In genomic region chr3:172708905-172709775, GRCh38 we compare ENCODE assay signal across 9 cellular contexts. TPM values are rescaled to one million over a fixed set of nuclear protein-coding genes. Genes with fewer than 3 reads are reported as not detected.
DNase-seq lines count a peak whose midpoint lies in the region; ATAC-seq, FAIRE-seq and TF ChIP-seq lines count a peak whose summit lies in the region.
"Had no signal": no experiment of that assay in that cellular context is flagged by ENCODE, and none has a peak within 500 bp of the region (broad histone marks: within the 10 kb centered on the region; RNA-seq: fewer than 3 reads in every experiment).

No MANE protein-coding gene starts in this region.

- no peak for DNase-seq in DND-41
- no peak for DNase-seq in PC-9
- DNase-seq in epithelial cell of proximal tubule (ENCODE audit: low read depth): no peak
- no peak for DNase-seq in pancreas
- DNase-seq in MV-4-11 (lab: John Stamatoyannopoulos, UW): no peak
- no peak for DNase-seq in prostate gland (ENCODE audit: low spot score)
- DNase-seq in tibial nerve (ENCODE audit: low spot score in 2 of 2): no peak

- POLR2A ChIA-PET in PC-9 (lab: Charles Lee; ENCODE audit: unreplicated experiment): interaction anchor here (0.6 to 0.9 kb wide), 2 partner anchors 41 to 742 kb away, joined by 4 to 11 read pairs; partner anchors contain the start of gene ECT2

- H4K20me1 ChIP-seq in DND-41 (ENCODE audit: insufficient read depth, low read length) (no peaks in the 10 kb centered on the region), PC-9 (ENCODE audit: insufficient read depth) (peaks cover 3% of the 10 kb centered on the region; the same call in 1 of the 2 replicates)

- H3K4me3 ChIP-seq in DND-41 (ENCODE audit: low read depth in 1 of 2, low read length in 2 of 2) (no peak overlapping the region), PC-9 (peak overlapping the region; percentile 83), epithelial cell of proximal tubule (ENCODE audit: low read depth, low read length) (peak overlapping the region; percentile 87), pancreas (peak overlapping the region in 3 of 4 donors; percentile 68 to 90 (median 84)), prostate gland (no peak overlapping the region), tibial nerve (peak overlapping the region in 2 of 4 donors; percentile 72 to 87)

- H3K9me3 ChIP-seq in DND-41 (ENCODE audit: insufficient read depth, low read length, severe bottlenecking): no peaks in the 10 kb centered on the region
- no peaks in the 10 kb centered on the region for H3K9me3 ChIP-seq in PC-9 (ENCODE audit: insufficient read depth, low read depth)
- H3K9me3 ChIP-seq in pancreas: no peaks in the 10 kb centered on the region
- no peaks in the 10 kb centered on the region for H3K9me3 ChIP-seq in prostate gland
- no peaks in the 10 kb centered on the region for H3K9me3 ChIP-seq in tibial nerve

- FAIRE-seq in pancreas (lab: Jason Lieb, UNC): no peak
- FAIRE-seq: RCC 7860 had no signal

- BruUV-seq in PC-9 (replicated peaks; lab: Mats Ljungman, UMichigan): no TSS peak

- H3K36me3 ChIP-seq in DND-41 (ENCODE audit: insufficient read depth, low read length) (no peaks in the 10 kb centered on the region), PC-9 (ENCODE audit: low read depth) (0 out of 2 replicates have a peak, but pooled peaks cover 3% of the 10 kb centered on the region), pancreas (no peaks in the 10 kb centered on the region), prostate gland (no peaks in the 10 kb centered on the region), tibial nerve (no peaks in the 10 kb centered on the region)

- TF ChIP-seq EP300 in tibial nerve (IDR thresholded peaks at IDR 0.05): no peak

- ATAC-seq in DND-41 (ENCODE audit: insufficient read depth, low read depth) (no peak), pancreas (no peak), HG02938 (IDR thresholded peaks at IDR 0.05; ENCODE audit: unreplicated experiment) (no peak)

- H3K4me2 ChIP-seq in DND-41 (ENCODE audit: insufficient read depth, low read length): peak overlapping the region; percentile 76
- H3K4me2 ChIP-seq in PC-9: peak overlapping the region; percentile 87

- no peak overlapping the region for H3K9ac ChIP-seq in DND-41 (ENCODE audit: low read depth, low read length)

- H3K27me3 ChIP-seq in DND-41 (ENCODE audit: insufficient read depth, low read length, poor library complexity) (peaks cover 19% of the 10 kb centered on the region), PC-9 (ENCODE audit: insufficient read depth, low read depth) (no peaks in the 10 kb centered on the region), pancreas (no peaks in the 10 kb centered on the region), prostate gland (replicated peaks; ENCODE audit: insufficient read depth) (no peaks in the 10 kb centered on the region), tibial nerve (no peaks in the 10 kb centered on the region)

- peaks cover 34% of the 10 kb centered on the region for H3F3A ChIP-seq in PC-9 (ENCODE audit: insufficient read depth, low read depth)

- no peak for TF ChIP-seq CTCF in DND-41 (IDR thresholded peaks at IDR 0.05; ENCODE audit: borderline replicate concordance, extremely low read depth, low read length, poor library complexity, severe bottlenecking)
- TF ChIP-seq CTCF in PC-9 (conservative IDR thresholded peaks at IDR 0.05): no peak
- no peak for TF ChIP-seq CTCF in epithelial cell of proximal tubule (conservative IDR thresholded peaks at IDR 0.05; ENCODE audit: low read depth, low read length)
- no peak for TF ChIP-seq CTCF in pancreas (IDR thresholded peaks at IDR 0.05)
- TF ChIP-seq CTCF in prostate gland (IDR thresholded peaks at IDR 0.05): no peak
- no peak for TF ChIP-seq CTCF in tibial nerve (IDR thresholded peaks at IDR 0.05)

- 63 to 66% methylated on average over 2 of the region's 2 CpGs for WGBS in pancreas, 2 donors
- 88% methylated on average over 2 of the region's 2 CpGs for WGBS in prostate gland
- WGBS in tibial nerve, 2 donors: 83 to 86% methylated on average over 2 of the region's 2 CpGs

- H3K9me2 ChIP-seq in PC-9 (ENCODE audit: insufficient read depth): no peaks in the 10 kb centered on the region

- H3K27ac ChIP-seq in DND-41 (ENCODE audit: low read length): no peak overlapping the region
- peak overlapping the region; percentile 98 for H3K27ac ChIP-seq in PC-9
- peak overlapping the region in 2 of 4 donors; percentile 91 to 95 for H3K27ac ChIP-seq in pancreas
- H3K27ac ChIP-seq in prostate gland: no peak overlapping the region
- peak overlapping the region in 1 of 4 donors; percentile 87 for H3K27ac ChIP-seq in tibial nerve

- intact Hi-C loops in PC-9 (cut with micrococcal nuclease; ENCODE audit: unreplicated experiment): loop anchor here (1.0 kb wide), 1 partner anchor 10 kb away; no protein-coding TSS in a partner anchor
- intact Hi-C loops in pancreas (cut with DNase I): no loop called here
- intact Hi-C loops in prostate gland (cut with DNase I): no loop called here

- TF ChIP-seq POLR2A in prostate gland (IDR thresholded peaks at IDR 0.05): no peak
- TF ChIP-seq POLR2A in tibial nerve (IDR thresholded peaks at IDR 0.05): no peak

- H3K79me2 ChIP-seq in DND-41 (ENCODE audit: insufficient read depth, low read length) (no peaks in the 10 kb centered on the region), PC-9 (ENCODE audit: low read depth) (peaks cover 66% of the 10 kb centered on the region)

- H2AFZ ChIP-seq in DND-41 (ENCODE audit: low read depth, low read length): no peak overlapping the region
- H2AFZ ChIP-seq in PC-9: no peak overlapping the region

- CTCF ChIA-PET in PC-9 (lab: Charles Lee): interaction anchor here (0.7 to 2.9 kb wide), 4 partner anchors 12 to 41 kb away, joined by 3 to 39 read pairs (median 8); partner anchors contain the start of gene ECT2

- H3K4me1 ChIP-seq in DND-41 (ENCODE audit: insufficient read depth, low read length) (peaks cover 25% of the 10 kb centered on the region), PC-9 (replicated peaks; ENCODE audit: insufficient read depth) (peaks cover 56% of the 10 kb centered on the region), pancreas (peaks cover 0 to 10% (median 0%) of the 10 kb centered on the region in 3 donors), prostate gland (replicated peaks) (no peaks in the 10 kb centered on the region), tibial nerve (peaks cover 0 to 35% (median 4%) of the 10 kb centered on the region in 4 donors)

RNA-seq across cellular contexts. Expression of gene NCEH1, which starts 1.7 kb away (rescaled TPM):
- total RNA-seq in PC-9 (2021) (39.6 and 43.5 TPM in 2 replicates), epithelial cell of proximal tubule (67.1 and 72.9 TPM in 2 replicates), pancreas (10 to 100 TPM in 2 of 6 donors, 1 to 10 TPM in 4; 4.7 to 26.0 (median 7.3) TPM), prostate gland (10 to 100 TPM in 1 of 2 donors, 1 to 10 TPM in 1; 9.1 to 12.7 TPM), tibial nerve (10 to 100 TPM in 1 of 4 donors, 1 to 10 TPM in 3; 4.3 to 13.5 (median 5.5) TPM)
- 1 to 10 TPM; 2.6 to 3.9 TPM for polyA plus RNA-seq in pancreas

RNA-seq across cellular contexts. Expression of gene ECT2, which starts 41.4 kb away (rescaled TPM):
- total RNA-seq in PC-9 (2021) (128 and 145 TPM in 2 replicates), epithelial cell of proximal tubule (98.8 and 129 TPM in 2 replicates), pancreas (1 to 10 TPM in 4 of 6 donors, under 1 TPM in 2; 0.74 to 7.0 (median 2.7) TPM), prostate gland (10 to 100 TPM; 10.3 to 12.1 TPM), tibial nerve (1 to 10 TPM; 3.1 to 9.0 (median 7.0) TPM)
- 1 to 10 TPM; 1.3 to 2.0 TPM for polyA plus RNA-seq in pancreas

Comparison
In these comparisons a context has a peak if more than half of its experiments do, and no peak if none do; other contexts are left out.
1. H3K4me3 ChIP-seq: peak in PC-9 (single experiment), epithelial cell of proximal tubule (single experiment) and pancreas (3 of 4); none in DND-41 (0 of 2) and prostate gland (0 of 2).